Comparison of ENCODE assay signal across 9 cellular contexts in genomic region chr19:3370728-3371591, GRCh38. TPM values are rescaled to one million over a fixed set of nuclear protein-coding genes. Genes with fewer than 3 reads are reported as not detected.
DNase-seq lines count a peak whose midpoint lies in the region; ATAC-seq and TF ChIP-seq lines count a peak whose summit lies in the region.
"Had no signal": no experiment of that assay in that cellular context is flagged by ENCODE, and none has a peak within 500 bp of the region (broad histone marks: within the 10 kb centered on the region; RNA-seq: fewer than 3 reads in every experiment).

No MANE protein-coding gene starts in this region.

- peaks cover 24% of the 10 kb centered on the region for H3K4me1 Mint-ChIP-seq in GM23338
- peaks cover 28% of the 10 kb centered on the region for H3K4me1 Mint-ChIP-seq in central memory CD8-positive, alpha-beta T cell

- no peak for ATAC-seq in GM23338
- ATAC-seq in central memory CD8-positive, alpha-beta T cell (replicated peaks; ENCODE audit: extremely low read depth, poor library complexity, severe bottlenecking) = no peak

- no peaks in the 10 kb centered on the region for H3K9me2 ChIP-seq in GM23338 (ENCODE audit: insufficient read depth)

- peak overlapping the region; percentile 45 for H4K8ac ChIP-seq in mesenchymal stem cell (ENCODE audit: low read length)

- H3K14ac ChIP-seq in mesenchymal stem cell (ENCODE audit: low read length in 2 of 2) = peak overlapping the region in 1 of 2 experiments; percentile 12

- peak overlapping the region; percentile 86 for H3K9ac ChIP-seq in mesenchymal stem cell (ENCODE audit: low read length)

- H2AK5ac ChIP-seq in mesenchymal stem cell (ENCODE audit: low read length, severe bottlenecking) = no peak overlapping the region

- H3K23ac ChIP-seq in mesenchymal stem cell (ENCODE audit: low read length in 2 of 2) = no peak overlapping the region

- H3K36me3 ChIP-seq in GM23338 (ENCODE audit: insufficient read depth) = no peaks in the 10 kb centered on the region
- H3K36me3 ChIP-seq in mesenchymal stem cell (ENCODE audit: control insufficient read depth in 1 of 2, insufficient read depth in 2 of 2, low read depth in 1 of 2, low read length in 2 of 2) = peaks cover 9 to 24% of the 10 kb centered on the region in 2 experiments

- no peak overlapping the region for H2BK5ac ChIP-seq in mesenchymal stem cell (ENCODE audit: low read depth, low read length, poor library complexity, severe bottlenecking)

- peak overlapping the region; percentile 52 for H3K4me3 ChIP-seq in GM23338
- peak overlapping the region in 1 of 2 experiments; percentile 87 for H3K4me3 ChIP-seq in mesenchymal stem cell (ENCODE audit: insufficient read depth in 1 of 2, low read depth in 1 of 2, low read length in 2 of 2)

- H3K9me3 ChIP-seq in mesenchymal stem cell (ENCODE audit: control insufficient read depth, low read length) = no peaks in the 10 kb centered on the region

- H2AFZ ChIP-seq in GM23338 (peak overlapping the region; percentile 87; the same call in 1 of the 2 replicates), mesenchymal stem cell (ENCODE audit: low read depth, low read length) (no peak overlapping the region)

- no peak overlapping the region for H3K27ac Mint-ChIP-seq in GM23338
- peak overlapping the region; percentile 72 for H3K27ac Mint-ChIP-seq in central memory CD8-positive, alpha-beta T cell (ENCODE audit: low read depth)

- H3K79me2 ChIP-seq in GM23338 (replicated peaks; ENCODE audit: insufficient read depth) = no peaks in the 10 kb centered on the region

- H2BK120ac ChIP-seq in mesenchymal stem cell (ENCODE audit: low read depth, low read length) = no peak overlapping the region

- H3K9me3 Mint-ChIP-seq in GM23338 = no peaks in the 10 kb centered on the region; the same call in 2 of the 3 replicates
- H3K9me3 Mint-ChIP-seq in central memory CD8-positive, alpha-beta T cell = no peaks in the 10 kb centered on the region

- peak overlapping the region; percentile 44 for H2BK15ac ChIP-seq in mesenchymal stem cell (ENCODE audit: low read depth, poor library complexity, severe bottlenecking)

- 73% methylated on average over 21 of the region's 25 CpGs for WGBS in mesenchymal stem cell

- H3K27ac ChIP-seq in GM23338 (ENCODE audit: low read depth) = no peak overlapping the region
- H3K27ac ChIP-seq in mesenchymal stem cell (ENCODE audit: low read length, poor library complexity, severe bottlenecking) = no peak overlapping the region
- peak overlapping the region; percentile 58 for H3K27ac ChIP-seq in temporal lobe (ENCODE audit: low read depth, low read length)

- H3K27me3 ChIP-seq in GM23338 (ENCODE audit: insufficient read depth) = peaks cover 87% of the 10 kb centered on the region
- H3K27me3 ChIP-seq in mesenchymal stem cell (ENCODE audit: control insufficient read depth in 1 of 2, insufficient read depth in 1 of 2, low read length in 2 of 2) = no peaks in the 10 kb centered on the region

- peak overlapping the region; percentile 81 for H3K4me2 ChIP-seq in GM23338
- no peak overlapping the region for H3K4me2 ChIP-seq in mesenchymal stem cell (ENCODE audit: low read length, poor library complexity, severe bottlenecking)

- no peak for TF ChIP-seq CTCF in GM23338 (conservative IDR thresholded peaks at IDR 0.05; ENCODE audit: low read depth in 2 of 2)

- peak overlapping the region; percentile 24 to 52 for H3K18ac ChIP-seq in mesenchymal stem cell (ENCODE audit: low read depth in 1 of 2, low read length in 2 of 2)

- H3K4me1 ChIP-seq in GM23338 (ENCODE audit: insufficient read depth) = peaks cover 16% of the 10 kb centered on the region; the same call in 1 of the 2 replicates
- H3K4me1 ChIP-seq in mesenchymal stem cell (ENCODE audit: control insufficient read depth, insufficient read depth, low read depth, low read length) = peaks cover 47% of the 10 kb centered on the region

- peaks cover 5% of the 10 kb centered on the region; the same call in 1 of the 2 replicates for H3F3A ChIP-seq in GM23338 (replicated peaks; ENCODE audit: low read depth)

- H3K4me3 Mint-ChIP-seq in GM23338 = peak overlapping the region; percentile 74
- H3K4me3 Mint-ChIP-seq in central memory CD8-positive, alpha-beta T cell = no peak overlapping the region

- peaks cover 75% of the 10 kb centered on the region for H3K27me3 Mint-ChIP-seq in GM23338 (ENCODE audit: insufficient read depth, low read depth, poor library complexity)
- H3K27me3 Mint-ChIP-seq in central memory CD8-positive, alpha-beta T cell = no peaks in the 10 kb centered on the region

- H3K4ac ChIP-seq in mesenchymal stem cell (ENCODE audit: low read depth in 1 of 2, low read length in 2 of 2) = peak overlapping the region in 1 of 2 experiments; percentile 73

- DNase-seq in GM23338 (ENCODE audit: low spot score) = no peak
- DNase-seq in central memory CD8-positive, alpha-beta T cell (ENCODE audit: low spot score in 2 of 2) = no peak
- no peak for DNase-seq in mesenchymal stem cell
- no peak for DNase-seq in activated naive CD4-positive, alpha-beta T cell treated with anti-CD3 and anti-CD28 coated beads, Interleukin-2, amount 50 U/mL, for 16 hours
- DNase-seq in stimulated activated CD4-positive, alpha-beta T cell treated with anti-CD3 and anti-CD28 coated beads, Interleukin-2, amount 100 ng/mL, for 48 hours = no peak
- DNase-seq in A172 (ENCODE audit: low spot score) = no peak
- DNase-seq: NCI-H1105, SHP77 had no signal

- H3K36me3 Mint-ChIP-seq in GM23338 (ENCODE audit: low read depth) = no peaks in the 10 kb centered on the region; the same call in 2 of the 3 replicates
- H3K36me3 Mint-ChIP-seq in central memory CD8-positive, alpha-beta T cell (ENCODE audit: insufficient read depth) = peaks cover 4% of the 10 kb centered on the region

- peak overlapping the region in 1 of 2 experiments; percentile 27 for H2BK12ac ChIP-seq in mesenchymal stem cell (ENCODE audit: low read length in 2 of 2)

- peak overlapping the region; percentile 73 for H4K91ac ChIP-seq in mesenchymal stem cell (ENCODE audit: low read length)

- 0 out of 2 replicates have a peak, but pooled peaks cover 3% of the 10 kb centered on the region for H4K20me1 ChIP-seq in GM23338 (replicated peaks; ENCODE audit: insufficient read depth)

- H3K79me1 ChIP-seq in mesenchymal stem cell (replicated peaks; ENCODE audit: low read length, poor library complexity, severe bottlenecking) = peaks cover 22% of the 10 kb centered on the region

TF ChIP-seq in GM23338, 12 proteins besides CTCF, POLR2A, EP300 and RAD21 (continues in another document):
- TF ChIP-seq JUNB (IDR thresholded peaks at IDR 0.05; ENCODE audit: unreplicated experiment) = no peak
- TF ChIP-seq EZH2 (IDR thresholded peaks at IDR 0.05; ENCODE audit: low read depth, unreplicated experiment) = peak; percentile 22

RNA-seq across cellular contexts. Expression of gene NFIC, which starts 4.6 kb away (rescaled TPM):
- total RNA-seq in GM23338 (2014; rRNA removed; shearing (Covaris generic)) = 0.58 and 1.3 TPM in 2 replicates
- 5.3 and 8.2 TPM in 2 replicates for polyA plus RNA-seq in GM23338 (2016; fragmentation: Nextera tagmentation; extraction: Ambion mirVana)
- 101 TPM for polyA plus RNA-seq in mesenchymal stem cell (2013, experiment 1 of 2)
- polyA plus RNA-seq in mesenchymal stem cell (2013, experiment 2 of 2) = 98.4 TPM
- total RNA-seq in temporal lobe = 7.1 TPM
- 26.2 and 32.5 TPM in 2 replicates for total RNA-seq in A172 (2014; rRNA removed; shearing (Covaris generic))
